Comparison of ENCODE assay signal across 8 cellular contexts in genomic region chrX:16882702-16883486, GRCh38. TPM values are rescaled to one million over a fixed set of nuclear protein-coding genes. Genes with fewer than 3 reads are reported as not detected.
DNase-seq lines count a peak whose midpoint lies in the region; ATAC-seq and TF ChIP-seq lines count a peak whose summit lies in the region.

No MANE protein-coding gene starts in this region.

- peak overlapping the region; percentile 48 for H3K27ac ChIP-seq in suprapubic skin

- TF ChIP-seq CTCF in fibroblast of villous mesenchyme (IDR thresholded peaks at IDR 0.05; ENCODE audit: insufficient read depth, low read depth, low read length) (peak; percentile 67), neural crest cell (conservative IDR thresholded peaks at IDR 0.05) (peak; percentile 90), suprapubic skin (IDR thresholded peaks at IDR 0.05) (peak; percentile 37 to 48)

- H3K36me3 ChIP-seq in suprapubic skin = no peaks in the 10 kb centered on the region

- 15% methylated on average over 24 of the region's 27 CpGs for WGBS in suprapubic skin

- TF ChIP-seq EP300 in suprapubic skin (IDR thresholded peaks at IDR 0.05) = no peak

- DNase-seq in DMS153 (lab: John Stamatoyannopoulos, UW) = peak; percentile 68
- DNase-seq in M059J (ENCODE audit: low read depth) = peak; percentile 68
- peak; percentile 54 for DNase-seq in SHP77 treated with DMSO at 0.1 percent for 48 hours (lab: John Stamatoyannopoulos, UW)
- peak; percentile 10 to 60 (median 44) for DNase-seq in activated naive CD4-positive, alpha-beta T cell (lab: John Stamatoyannopoulos, UW)
- DNase-seq in fibroblast of villous mesenchyme (ENCODE audit: low read depth) = peak; percentile 66
- DNase-seq in neural crest cell (ENCODE audit: low read depth, low spot score) = peak; percentile 80
- DNase-seq in suprapubic skin (ENCODE audit: low spot score in 2 of 2) = peak; percentile 77 to 80

- no peak for TF ChIP-seq POLR2A in suprapubic skin (IDR thresholded peaks at IDR 0.05)

- H3K27me3 ChIP-seq in suprapubic skin = no peaks in the 10 kb centered on the region

- no peaks in the 10 kb centered on the region for H3K9me3 Mint-ChIP-seq in neural crest cell

- H3K27ac Mint-ChIP-seq in neural crest cell (ENCODE audit: unreplicated experiment) = peak overlapping the region; percentile 97

- peak overlapping the region; percentile 91 for H3K4me3 Mint-ChIP-seq in neural crest cell

- no peaks in the 10 kb centered on the region for H3K9me3 ChIP-seq in suprapubic skin

- H3K4me1 ChIP-seq in suprapubic skin = no peaks in the 10 kb centered on the region

- H3K27me3 Mint-ChIP-seq in neural crest cell (ENCODE audit: low read depth) = peaks cover 41% of the 10 kb centered on the region

- H3K4me3 ChIP-seq in fibroblast of villous mesenchyme (ENCODE audit: low read depth, low read length) = peak overlapping the region; percentile 60
- H3K4me3 ChIP-seq in suprapubic skin = peak overlapping the region; percentile 51

- H3K4me1 Mint-ChIP-seq in neural crest cell = peaks cover 21% of the 10 kb centered on the region

- no peaks in the 10 kb centered on the region for H3K36me3 Mint-ChIP-seq in neural crest cell (ENCODE audit: low read depth)

- peak; percentile 61 for ATAC-seq in GM21737 (IDR thresholded peaks at IDR 0.05; ENCODE audit: unreplicated experiment)

RNA-seq across cellular contexts. Expression of gene RBBP7, which starts 12.7 kb away (rescaled TPM):
- 216 and 229 TPM in 2 replicates for total RNA-seq in M059J (2014; rRNA removed; shearing (Covaris generic))
- total RNA-seq in fibroblast of villous mesenchyme (123 and 124 TPM in 2 replicates), neural crest cell (325 and 368 TPM in 2 replicates), suprapubic skin (10 to 100 TPM; 62.9 to 88.8 (median 66.0) TPM)

Comparison
In these comparisons a context has a peak if more than half of its experiments do, and no peak if none do; other contexts are left out.
1. Peak in every context shown above with its lines: DNase-seq, ATAC-seq, H3K4me3 ChIP-seq and H3K27ac ChIP-seq.